Comparison of ENCODE assay signal across 20 cellular contexts in the genomic region with DNA sequence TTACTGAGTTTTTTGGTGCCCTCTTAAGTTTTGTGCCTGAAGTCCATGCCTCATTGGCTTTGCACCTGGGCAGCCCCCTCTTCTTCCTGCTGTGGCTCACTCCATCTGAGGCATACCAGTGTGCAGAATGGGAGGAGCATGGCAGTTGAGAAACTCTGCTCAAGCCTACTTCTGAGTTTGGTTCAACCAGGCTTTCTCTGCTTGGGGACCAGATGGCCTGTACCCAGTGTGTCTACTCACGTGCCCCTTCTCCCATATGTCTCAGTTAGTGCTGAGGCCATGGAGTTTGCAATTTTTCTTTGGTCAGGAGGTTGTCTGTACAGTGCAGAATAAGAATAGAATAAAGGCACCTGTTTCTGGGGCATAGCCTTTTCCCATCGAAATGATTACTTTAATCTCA.
"Had no signal": no experiment of that assay in that cellular context is flagged by ENCODE, and none has a peak within 500 bp of the region (broad histone marks: within the 10 kb centered on the region; RNA-seq: fewer than 3 reads in every experiment).

No MANE protein-coding gene starts in this region.

- H3K9me3 ChIP-seq: heart left ventricle, psoas muscle, spleen, testis, tibial nerve, upper lobe of right lung had no signal

- H3K4me3 ChIP-seq: heart left ventricle, lung, psoas muscle, spleen, testis, tibial nerve, upper lobe of right lung had no signal

- H3K27ac ChIP-seq: psoas muscle, testis, tibial nerve, upper lobe of right lung had no signal

- H3K27me3 ChIP-seq: heart left ventricle, testis, tibial nerve, upper lobe of right lung had no signal

- DNase-seq: effector memory CD4-positive, alpha-beta T cell; heart left ventricle; hippocampal formation; left colon; left ventricle myocardium superior; mesendoderm; naive B cell; psoas muscle; retina; spleen; stimulated activated CD4-positive, alpha-beta T cell treated with anti-CD3 and anti-CD28 coated beads, Interleukin-15, amount 100 ng/mL, for 24 hours; stimulated activated CD4-positive, alpha-beta T cell treated with anti-CD3 and anti-CD28 coated beads, Interleukin-1b, Interleukin-23, amount 100 ng/mL, for 48 hours; stimulated activated CD4-positive, alpha-beta T cell treated with anti-CD3 and anti-CD28 coated beads, Interleukin-4, amount 100 ng/mL, for 24 hours; testis; upper lobe of right lung had no signal

- H3K4me1 ChIP-seq: psoas muscle, spleen had no signal

- H3K36me3 ChIP-seq: heart left ventricle, spleen, tibial nerve, upper lobe of right lung had no signal

- ATAC-seq: esophagus mucosa; heart left ventricle; left colon; left ventricle myocardium superior; psoas muscle; sciatic nerve; stimulated activated memory B cell treated with anti-CD40 and anti-IgM and Interleukin-4, amounts not matched to agents 10 μg/mL and 1 μg/mL and 100 μg/mL, for 72 hours; upper lobe of right lung had no signal
